In the genomic region with DNA sequence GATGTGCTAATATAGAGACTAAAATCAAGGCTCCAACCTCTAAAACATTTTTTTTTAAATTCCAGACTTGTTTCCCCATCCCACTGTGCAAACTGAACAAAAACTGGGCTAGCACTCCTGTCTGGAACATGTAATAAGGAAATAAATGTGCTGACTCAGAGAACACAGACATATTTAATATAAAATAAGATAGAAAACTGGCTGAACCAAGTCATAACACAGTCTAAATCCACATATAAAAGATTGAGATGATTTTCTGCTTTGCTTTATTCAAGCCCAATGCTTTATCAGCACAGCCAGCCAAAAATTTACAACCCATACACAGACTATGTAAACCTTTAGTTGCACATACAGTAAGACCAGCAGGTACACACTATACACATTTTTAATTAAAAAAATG, we compare ENCODE assay signal across 9 cellular contexts. TPM values are rescaled to one million over a fixed set of nuclear protein-coding genes. Genes with fewer than 3 reads are reported as not detected.
DNase-seq lines count a peak whose midpoint lies in the region; ATAC-seq, FAIRE-seq and TF ChIP-seq lines count a peak whose summit lies in the region.
"Had no signal": no experiment of that assay in that cellular context is flagged by ENCODE, and none has a peak within 500 bp of the region (broad histone marks: within the 10 kb centered on the region; RNA-seq: fewer than 3 reads in every experiment).

No MANE protein-coding gene starts in this region.

- H3K4me3 Mint-ChIP-seq in activated CD8-positive, alpha-beta T cell treated with anti-CD3 and anti-CD28 coated beads, Interleukin-2, amount 10 ng/mL, durations not matched to agents 7 days and 5 days: peak overlapping the region; percentile 89

- no peak for TF ChIP-seq POLR2A in HCT116 (IDR thresholded peaks at IDR 0.05; ENCODE audit: borderline replicate concordance, extremely low read depth, insufficient read depth, insufficient read length)

- BruUV-seq in HCT116 (replicated peaks; lab: Mats Ljungman, UMichigan): no TSS peak

- RAD21 ChIA-PET in HCT116 (lab: Charles Lee; ENCODE audit: low non-redundant PET in 1 of 2, low total read pairs in 2 of 2, uncharacterized antibody in 2 of 2, unreplicated experiment in 2 of 2): no interaction called here

- peaks cover 51% of the 10 kb centered on the region for H3K4me1 Mint-ChIP-seq in activated CD8-positive, alpha-beta T cell treated with anti-CD3 and anti-CD28 coated beads, Interleukin-2, amount 10 ng/mL, durations not matched to agents 7 days and 5 days (ENCODE audit: low read depth)

- TF ChIP-seq CTCF in HCT116 (IDR thresholded peaks at IDR 0.05 in 2 of 3, conservative IDR thresholded peaks at IDR 0.05 in 1 of 3; ENCODE audit: borderline replicate concordance in 1 of 3, insufficient read depth in 1 of 3, low read depth in 2 of 3, low read length in 2 of 3) (no peak), hepatocyte (IDR thresholded peaks at IDR 0.05; ENCODE audit: poor library complexity) (no peak)

- H3K4me2 ChIP-seq in HCT116 (ENCODE audit: low read length): peak overlapping the region; percentile 75
- peak overlapping the region; percentile 79 for H3K4me2 ChIP-seq in hepatocyte

- ATAC-seq in HCT116: no peak
- ATAC-seq in activated CD8-positive, alpha-beta T cell treated with anti-CD3 and anti-CD28 coated beads, Interleukin-2, amount 10 ng/mL, durations not matched to agents 7 days and 5 days: no peak
- ATAC-seq in HG03159 (IDR thresholded peaks at IDR 0.05; ENCODE audit: unreplicated experiment): no peak

- intact Hi-C loops in HCT116 (cut with micrococcal nuclease): no loop called here

- H3K9me3 ChIP-seq in HCT116 (ENCODE audit: control insufficient read depth in 1 of 2, insufficient read depth in 1 of 2, low read depth in 1 of 2, low read length in 2 of 2) (no peaks in the 10 kb centered on the region), hepatocyte (ENCODE audit: low read depth) (no peaks in the 10 kb centered on the region), small intestine (ENCODE audit: control insufficient read depth, low read depth) (no peaks in the 10 kb centered on the region)

- H3K27ac Mint-ChIP-seq in activated CD8-positive, alpha-beta T cell treated with anti-CD3 and anti-CD28 coated beads, Interleukin-2, amount 10 ng/mL, durations not matched to agents 7 days and 5 days: peak overlapping the region; percentile 99

- H4K20me1 ChIP-seq in HCT116 (ENCODE audit: insufficient read depth): no peaks in the 10 kb centered on the region
- peaks cover 52% of the 10 kb centered on the region for H4K20me1 ChIP-seq in hepatocyte (ENCODE audit: insufficient read depth, poor library complexity, severe bottlenecking)

- H3K36me3 ChIP-seq in HCT116 (ENCODE audit: control insufficient read depth in 1 of 2, insufficient read depth in 2 of 2, low read length in 2 of 2) (no peaks in the 10 kb centered on the region), hepatocyte (replicated peaks; ENCODE audit: insufficient read depth, low read depth) (no peaks in the 10 kb centered on the region), small intestine (ENCODE audit: control insufficient read depth in 2 of 2, insufficient read depth in 2 of 2, low read length in 2 of 2) (no peaks in the 10 kb centered on the region)

- no peaks in the 10 kb centered on the region for H3K27me3 ChIP-seq in HCT116 (ENCODE audit: insufficient read depth, low read length)
- H3K27me3 ChIP-seq in hepatocyte: no peaks in the 10 kb centered on the region
- H3K27me3 ChIP-seq in small intestine (ENCODE audit: control insufficient read depth in 2 of 2, insufficient read depth in 2 of 2, low read length in 2 of 2): no peaks in the 10 kb centered on the region

- no peak for DNase-seq in HCT116 (ENCODE audit: low read depth, low spot score)
- no peak for DNase-seq in activated CD8-positive, alpha-beta T cell treated with anti-CD3 and anti-CD28 coated beads, Interleukin-2, amount 10 ng/mL, durations not matched to agents 7 days and 5 days
- DNase-seq in hepatocyte (ENCODE audit: low spot score): no peak
- peak; percentile 39 for DNase-seq in small intestine
- no peak for DNase-seq in NCI-H345 (lab: John Stamatoyannopoulos, UW)
- no peak for DNase-seq in stimulated activated CD4-positive, alpha-beta T cell treated with anti-CD3 and anti-CD28 coated beads, Interleukin-4, amount 100 ng/mL, for 4 hours
- DNase-seq in UCSD-AML1 (lab: John Stamatoyannopoulos, UW; ENCODE audit: unreplicated experiment): no peak

- H3K9ac ChIP-seq in HCT116 (ENCODE audit: low read length): no peak overlapping the region

- no peak for TF ChIP-seq RAD21 in HCT116 (IDR thresholded peaks at IDR 0.05; ENCODE audit: low read depth)

- H3K4me3 ChIP-seq in HCT116 (replicated peaks in 1 of 2; ENCODE audit: low read depth in 1 of 2, low read length in 2 of 2) (peak overlapping the region in 1 of 2 experiments; percentile 87; a peak in 2 of 4 replicates), hepatocyte (peak overlapping the region; percentile 47), small intestine (ENCODE audit: low read depth in 1 of 2, low read length in 2 of 2) (peak overlapping the region; percentile 82 to 100)

- H3K79me2 ChIP-seq in HCT116 (ENCODE audit: insufficient read depth, low read length): peaks cover 43% of the 10 kb centered on the region
- H3K79me2 ChIP-seq in hepatocyte: peaks cover 63% of the 10 kb centered on the region

- H3K9me2 ChIP-seq in HCT116 (ENCODE audit: insufficient read depth) (no peaks in the 10 kb centered on the region), hepatocyte (replicated peaks; ENCODE audit: insufficient read depth) (no peaks in the 10 kb centered on the region)

- no peaks in the 10 kb centered on the region for H3K27me3 Mint-ChIP-seq in activated CD8-positive, alpha-beta T cell treated with anti-CD3 and anti-CD28 coated beads, Interleukin-2, amount 10 ng/mL, durations not matched to agents 7 days and 5 days (ENCODE audit: low read depth)

- no peaks in the 10 kb centered on the region for H3K9me3 Mint-ChIP-seq in activated CD8-positive, alpha-beta T cell treated with anti-CD3 and anti-CD28 coated beads, Interleukin-2, amount 10 ng/mL, durations not matched to agents 7 days and 5 days (ENCODE audit: insufficient read depth)

- H2AFZ ChIP-seq in HCT116 (ENCODE audit: low read depth, low read length, poor library complexity, severe bottlenecking): no peak overlapping the region
- no peak overlapping the region for H2AFZ ChIP-seq in hepatocyte

- POLR2A ChIA-PET in HCT116 (lab: Charles Lee): no interaction called here
- POLR2A ChIA-PET in activated CD8-positive, alpha-beta T cell treated with anti-CD3 and anti-CD28 coated beads, Interleukin-2, amount 10 ng/mL, durations not matched to agents 7 days and 5 days (lab: Charles Lee): interaction anchor here (1.0 to 3.2 kb wide), 2 partner anchors 11 to 47 kb away, joined by 3 to 24 read pairs; no protein-coding TSS in a partner anchor

- FAIRE-seq in small intestine (lab: Jason Lieb, UNC): no peak
- FAIRE-seq: urothelium cell line had no signal

- CTCF ChIA-PET in HCT116 (lab: Charles Lee): no interaction called here
- CTCF ChIA-PET in activated CD8-positive, alpha-beta T cell treated with anti-CD3 and anti-CD28 coated beads, Interleukin-2, amount 10 ng/mL, durations not matched to agents 7 days and 5 days (lab: Charles Lee): interaction anchor here (2.6 kb wide), 1 partner anchor 8 kb away, joined by 12 read pairs; no protein-coding TSS in a partner anchor

- peaks cover 19% of the 10 kb centered on the region for H3K36me3 Mint-ChIP-seq in activated CD8-positive, alpha-beta T cell treated with anti-CD3 and anti-CD28 coated beads, Interleukin-2, amount 10 ng/mL, durations not matched to agents 7 days and 5 days (ENCODE audit: low read depth)

- no peak overlapping the region for H3K27ac ChIP-seq in HCT116 (ENCODE audit: low read depth, low read length)
- peak overlapping the region; percentile 96 for H3K27ac ChIP-seq in hepatocyte
- peak overlapping the region in 1 of 2 donors; percentile 94 for H3K27ac ChIP-seq in small intestine (ENCODE audit: low read depth in 1 of 2, low read length in 1 of 2)

- H3K4me1 ChIP-seq in HCT116 (ENCODE audit: control insufficient read depth in 1 of 2, insufficient read depth in 2 of 2, low read length in 2 of 2) (peaks cover 23 to 29% of the 10 kb centered on the region in 2 experiments), hepatocyte (ENCODE audit: insufficient read depth) (peaks cover 28% of the 10 kb centered on the region), small intestine (ENCODE audit: control insufficient read depth in 2 of 2, insufficient read depth in 1 of 2, low read depth in 1 of 2, low read length in 1 of 2) (peaks cover 3 to 17% of the 10 kb centered on the region in 2 donors)

TF ChIP-seq in HCT116, 20 proteins besides CTCF, POLR2A, EP300 and RAD21 (continues in another document):
- TF ChIP-seq CBX3 (IDR thresholded peaks at IDR 0.05; ENCODE audit: low read depth) (no peak), JUND (IDR thresholded peaks at IDR 0.05) (no peak), ELF1 (IDR thresholded peaks at IDR 0.05; ENCODE audit: borderline replicate concordance, low read depth) (no peak), ZNF274 (IDR thresholded peaks at IDR 0.05; ENCODE audit: low read depth, low read length) (no peak), YY1 (IDR thresholded peaks at IDR 0.05; ENCODE audit: extremely low read depth, insufficient replicate concordance, low read depth, low read length) (no peak), FOSL1 (IDR thresholded peaks at IDR 0.05; ENCODE audit: low read depth) (no peak), SIN3A (IDR thresholded peaks at IDR 0.05; ENCODE audit: low read depth) (no peak), CEBPB (IDR thresholded peaks at IDR 0.05; ENCODE audit: low read depth) (no peak), ZFX (IDR thresholded peaks at IDR 0.05) (no peak)

RNA-seq across cellular contexts. Expression of a gene that starts 1.5 kb away (rescaled TPM):
- total RNA-seq in HCT116 (2021; ENCODE audit: unreplicated experiment) (61.0 TPM), hepatocyte (154 and 163 TPM in 2 replicates)
- 38.0 and 39.4 TPM in 2 replicates for polyA plus RNA-seq in HCT116 (2012)
- total RNA-seq in activated CD8-positive, alpha-beta T cell treated with anti-CD3 and anti-CD28 coated beads, Interleukin-2, amount 10 ng/mL, durations not matched to agents 7 days and 5 days: 100 to 1,000 TPM in 1 of 2 experiments, 10 to 100 TPM in 1; 94.7 to 101 TPM
- polyA plus RNA-seq in hepatocyte (152 and 157 TPM in 2 replicates), small intestine (10 to 100 TPM; 49.0 to 76.5 (median 55.7) TPM)

RNA-seq across cellular contexts. Expression of a gene that starts 36.3 kb away (rescaled TPM):
- total RNA-seq in HCT116 (2021; ENCODE audit: unreplicated experiment): 79.7 TPM
- polyA plus RNA-seq in HCT116 (2012): 52.0 and 53.3 TPM in 2 replicates
- 1 to 10 TPM; 1.7 to 2.0 TPM for total RNA-seq in activated CD8-positive, alpha-beta T cell treated with anti-CD3 and anti-CD28 coated beads, Interleukin-2, amount 10 ng/mL, durations not matched to agents 7 days and 5 days
- 69.9 and 85.8 TPM in 2 replicates for total RNA-seq in hepatocyte
- 96.5 and 111 TPM in 2 replicates for polyA plus RNA-seq in hepatocyte
- 10 to 100 TPM in 2 of 3 donors, 1 to 10 TPM in 1; 2.7 to 81.0 (median 12.2) TPM for polyA plus RNA-seq in small intestine

Comparison
In these comparisons a context has a peak if more than half of its experiments do, and no peak if none do; other contexts are left out.
1. RNA of a gene that starts 36.3 kb away (total RNA-seq): 69.9 to 85.8 TPM in hepatocyte and 79.7 TPM in HCT116 (single experiment); 1.7 to 2.0 TPM in activated CD8-positive, alpha-beta T cell treated with anti-CD3 and anti-CD28 coated beads, Interleukin-2, amount 10 ng/mL, durations not matched to agents 7 days and 5 days; every median in the first group is over 10 times any median in the second.